Comparison of ENCODE assay signal across 8 cellular contexts in the genomic region with DNA sequence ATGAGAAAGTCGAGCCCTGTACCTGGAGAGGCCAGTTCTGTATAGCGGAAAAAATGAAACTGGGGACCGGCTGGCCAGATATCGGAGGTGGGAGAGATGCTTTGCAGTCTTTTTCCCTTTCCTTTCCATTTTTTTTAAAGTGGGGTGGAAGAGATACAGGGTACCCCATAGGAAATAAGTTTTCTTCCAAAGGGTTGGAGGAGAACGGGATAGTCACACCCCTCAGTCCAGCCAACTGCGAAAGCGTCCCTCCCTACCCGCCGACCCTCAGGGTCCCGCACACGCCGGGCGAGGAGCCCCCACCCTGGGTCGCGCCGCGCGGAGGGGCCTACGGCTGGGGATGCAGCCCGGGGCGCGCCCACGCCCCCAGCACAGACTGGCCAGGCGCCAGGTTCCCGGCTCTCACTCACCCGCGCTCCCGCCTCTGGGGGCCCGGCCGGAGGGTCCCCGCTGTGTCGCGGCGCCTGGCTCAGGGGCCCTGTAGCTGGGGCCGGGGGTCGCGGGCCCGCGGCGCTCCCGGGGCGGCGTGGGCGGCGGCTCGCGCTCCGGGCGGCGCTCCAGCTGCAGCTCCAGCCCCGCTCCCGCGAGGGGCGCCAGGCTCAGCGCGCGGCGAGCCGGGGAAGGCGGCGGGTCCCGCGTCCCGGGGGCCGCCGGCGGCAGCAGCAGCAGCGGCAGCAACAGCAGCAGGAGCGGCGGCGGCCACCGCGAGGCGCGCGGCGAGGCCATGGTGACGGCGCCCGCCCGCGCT. TPM values are rescaled to one million over a fixed set of nuclear protein-coding genes. Genes with fewer than 3 reads are reported as not detected.
DNase-seq lines count a peak whose midpoint lies in the region; ATAC-seq and TF ChIP-seq lines count a peak whose summit lies in the region.

No MANE protein-coding gene starts in this region.

- H3K4me3 ChIP-seq in Caco-2 (ENCODE audit: low read depth, low read length) (peak overlapping the region; percentile 64), left ventricle myocardium inferior (peak overlapping the region; percentile 90), gastrocnemius medialis (peak overlapping the region; percentile 69 to 76 (median 73))

- H3K4me1 Mint-ChIP-seq in Caco-2 (ENCODE audit: low read depth, unreplicated experiment) = peaks cover 41% of the 10 kb centered on the region
- H3K4me1 Mint-ChIP-seq in IgD-negative memory B cell = peaks cover 35 to 41% (median 37%) of the 10 kb centered on the region in 3 donors

- peak overlapping the region; percentile 96 for H3K27ac ChIP-seq in left ventricle myocardium inferior (replicated peaks)
- peak overlapping the region; percentile 84 to 89 (median 89) for H3K27ac ChIP-seq in gastrocnemius medialis

- H3K9me3 ChIP-seq in Caco-2 (no peaks in the 10 kb centered on the region), left ventricle myocardium inferior (replicated peaks) (no peaks in the 10 kb centered on the region), gastrocnemius medialis (no peaks in the 10 kb centered on the region)

- H3K4me3 Mint-ChIP-seq in Caco-2 (ENCODE audit: unreplicated experiment) (peak overlapping the region; percentile 84), IgD-negative memory B cell (peak overlapping the region; percentile 90 to 98 (median 95))

- H3K4me1 ChIP-seq in Caco-2 (peaks cover 57% of the 10 kb centered on the region), left ventricle myocardium inferior (peaks cover 82% of the 10 kb centered on the region), gastrocnemius medialis (peaks cover 49 to 58% of the 10 kb centered on the region in 2 donors)

- in situ Hi-C loops in gastrocnemius medialis (cut with MboI; ENCODE audit: low sequenced_read_pairs in 4 of 4) = no loop called here

- CTCF ChIA-PET in Caco-2 (lab: Charles Lee) = no interaction called here

- no peaks in the 10 kb centered on the region for H3K36me3 ChIP-seq in Caco-2 (ENCODE audit: control insufficient read depth, insufficient read depth, low read length)
- H3K36me3 ChIP-seq in left ventricle myocardium inferior = peaks cover 3% of the 10 kb centered on the region
- H3K36me3 ChIP-seq in gastrocnemius medialis = no peaks in the 10 kb centered on the region

- H3K27ac Mint-ChIP-seq in Caco-2 (ENCODE audit: unreplicated experiment) (peak overlapping the region; percentile 33), IgD-negative memory B cell (peak overlapping the region; percentile 77 to 87 (median 84))

- no peaks in the 10 kb centered on the region for H3K27me3 ChIP-seq in Caco-2 (replicated peaks; ENCODE audit: control insufficient read depth, insufficient read depth, low read length)
- no peaks in the 10 kb centered on the region for H3K27me3 ChIP-seq in left ventricle myocardium inferior (ENCODE audit: low read depth)
- H3K27me3 ChIP-seq in gastrocnemius medialis = no peaks in the 10 kb centered on the region

- peaks cover 35% of the 10 kb centered on the region for H3K36me3 Mint-ChIP-seq in Caco-2 (ENCODE audit: insufficient read depth, unreplicated experiment)
- H3K36me3 Mint-ChIP-seq in IgD-negative memory B cell = no peaks in the 10 kb centered on the region

- POLR2A ChIA-PET in Caco-2 (lab: Charles Lee) = no interaction called here

- peak; percentile 25 for ATAC-seq in GM21381 (IDR thresholded peaks at IDR 0.05; ENCODE audit: unreplicated experiment)
- ATAC-seq in gastrocnemius medialis = peak; percentile 30 to 32
- ATAC-seq in HG03565 (IDR thresholded peaks at IDR 0.05; ENCODE audit: unreplicated experiment) = no peak

- H3K27me3 Mint-ChIP-seq in Caco-2 (ENCODE audit: insufficient read depth, unreplicated experiment) (no peaks in the 10 kb centered on the region), IgD-negative memory B cell (no peaks in the 10 kb centered on the region)

- intact Hi-C loops in Caco-2 (cut with micrococcal nuclease; ENCODE audit: unreplicated experiment) (loop anchor here (2.0 kb wide), 1 partner anchor 53 kb away; no protein-coding TSS in a partner anchor), left ventricle myocardium inferior (cut with micrococcal nuclease) (loop anchor here (10.0 kb wide), 1 partner anchor 61 kb away; no protein-coding TSS in a partner anchor), gastrocnemius medialis (cut with DNase I; ENCODE audit: low total_unique reads) (loop anchor here (10.0 kb wide), 1 partner anchor 319 kb away; the partner anchor contains the start of gene ZNF148)

- BruUV-seq in Caco-2 (replicated peaks; lab: Mats Ljungman, UMichigan) = no TSS peak

- DNase-seq in Caco-2 (no peak), left ventricle myocardium inferior (peak; percentile 49), gastrocnemius medialis (no peak), NCI-H2081 treated with DMSO at 0.1 percent for 48 hours (lab: John Stamatoyannopoulos, UW) (no peak)
- peak; percentile 12 for DNase-seq in activated effector memory CD4-positive, alpha-beta T cell treated with Interleukin-2 at 50 U/mL for 16 hours

- TF ChIP-seq CTCF in Caco-2 (IDR thresholded peaks at IDR 0.05; ENCODE audit: insufficient read depth in 1 of 2, low read depth in 1 of 2, low read length in 1 of 2, severe bottlenecking in 1 of 2, unreplicated experiment in 1 of 2) = no peak
- no peak for TF ChIP-seq CTCF in left ventricle myocardium inferior (IDR thresholded peaks at IDR 0.05; ENCODE audit: borderline replicate concordance)
- TF ChIP-seq CTCF in gastrocnemius medialis (IDR thresholded peaks at IDR 0.05 in 4 of 5, conservative IDR thresholded peaks at IDR 0.05 in 1 of 5) = peak in 1 of 5 experiments; percentile 6

- no peak for TF ChIP-seq POLR2A in gastrocnemius medialis (IDR thresholded peaks at IDR 0.05)

- peaks cover 5% of the 10 kb centered on the region for H3K9me3 Mint-ChIP-seq in Caco-2 (ENCODE audit: unreplicated experiment)
- no peaks in the 10 kb centered on the region for H3K9me3 Mint-ChIP-seq in IgD-negative memory B cell

RNA-seq across cellular contexts. Expression of gene HEG1, which starts 0.5 kb away (rescaled TPM):
- total RNA-seq in Caco-2 (2022) = 51.8 and 69.8 TPM in 2 replicates
- 1.5 TPM for polyA plus RNA-seq in IgD-negative memory B cell
- total RNA-seq in left ventricle myocardium inferior = 105 TPM
- 10 to 100 TPM in 3 of 4 donors, 1 to 10 TPM in 1; 9.8 to 27.1 (median 17.6) TPM for total RNA-seq in gastrocnemius medialis

Comparison
In these comparisons a context has a peak if more than half of its experiments do, and no peak if none do; other contexts are left out.
1. DNase-seq: peak in activated effector memory CD4-positive, alpha-beta T cell treated with Interleukin-2 at 50 U/mL for 16 hours (single experiment) and left ventricle myocardium inferior (single experiment); none in Caco-2 (0 of 2), gastrocnemius medialis (0 of 2) and NCI-H2081 treated with DMSO at 0.1 percent for 48 hours (single experiment).
2. Peak in every context shown above with its lines, with median percentiles within 50 percentile points of each other: H3K4me3 ChIP-seq.